In genomic region chr16:7392206-7392605, GRCh38 we compare ENCODE assay signal across 28 cellular contexts. TPM values are rescaled to one million over a fixed set of nuclear protein-coding genes. Genes with fewer than 3 reads are reported as not detected.
"Had no signal": no experiment of that assay in that cellular context is flagged by ENCODE, and none has a peak within 500 bp of the region (broad histone marks: within the 10 kb centered on the region; RNA-seq: fewer than 3 reads in every experiment).

No MANE protein-coding gene starts in this region.

- ATAC-seq: K562, Panc1, PC-3, T-cell had no signal

- DNase-seq: Kasumi-1; MM.1S; NCI-H1092 treated with DMSO at 0.1 percent for 48 hours; NCI-H1436; NCI-H187; NCI-H2029; NCI-H2081 treated with DMSO at 0.1 percent for 48 hours; NCI-H2171; NCI-H226; NCI-H446; NCI-H510A; NCI-H524 treated with DMSO at 0.1 percent for 48 hours; NCI-H69; NCI-H774; NK-92 treated with Interleukin-12 subunit alpha and Interleukin-12 subunit beta, amount 100 ng/mL, for 24 hours; PC-3; SHP77; SK-N-SH; SW 1271; T-cell had no signal

- H3K4me3 ChIP-seq: K562 had no signal

- H3K27ac ChIP-seq: KMS-11, RWPE1 had no signal

- H3K9me3 ChIP-seq: SK-N-SH had no signal

RNA-seq across cellular contexts. Expression of gene RBFOX1, which starts 59.6 kb away (rescaled TPM):
- total RNA-seq: HT1080, K562, OCI-LY7, PC-3, SK-MEL-5, T-cell had no signal
- polyA plus RNA-seq: IgD-negative memory B cell, SK-N-SH had no signal
